38 cellular contexts compared by ENCODE assay signal in genomic region chr11:67577951-67578350, GRCh38. TPM values are rescaled to one million over a fixed set of nuclear protein-coding genes. Genes with fewer than 3 reads are reported as not detected.
"Had no signal": no experiment of that assay in that cellular context is flagged by ENCODE, and none has a peak within 500 bp of the region (broad histone marks: within the 10 kb centered on the region; RNA-seq: fewer than 3 reads in every experiment).

No MANE protein-coding gene starts in this region.

- H3K4me3 Mint-ChIP-seq: central memory CD8-positive, alpha-beta T cell; dendritic cell treated with granulocyte-macrophage colony-stimulating factor and Interleukin-4, amounts not matched to agents 40 ng/mL and 50 ng/mL, for 4 days; immature natural killer cell; naive thymus-derived CD8-positive, alpha-beta T cell; nephron progenitor cell; stimulated activated effector memory CD8-positive, alpha-beta T cell treated with anti-CD3 and anti-CD28 coated beads, Interleukin-12 subunit alpha, Interleukin-12 subunit beta, amount 100 ng/mL, for 72 hours had no signal

- H3K27me3 ChIP-seq: colonic mucosa, foreskin keratinocyte, hepatocyte, ovary, right atrium auricular region, testis, upper lobe of left lung, uterus had no signal

- H2AFZ ChIP-seq: hepatocyte had no signal

- DNase-seq: colonic mucosa; effector CD8-positive, alpha-beta T cell; foreskin keratinocyte; heart left ventricle; immature natural killer cell; islet precursor cell; kidney glomerular epithelial cell; mammary epithelial cell; mesendoderm; midbrain; naive thymus-derived CD8-positive, alpha-beta T cell; nephron progenitor cell; occipital lobe; ovary; sigmoid colon; stimulated activated CD4-positive, alpha-beta T cell treated with anti-CD3 and anti-CD28 coated beads, Interleukin-2, amount 100 ng/mL, for 24 hours; stimulated activated CD4-positive, alpha-beta T cell treated with anti-CD3 and anti-CD28 coated beads, Interleukin-4, amount 100 ng/mL, for 24 hours; stimulated activated naive CD8-positive, alpha-beta T cell treated with anti-CD3 and anti-CD28 coated beads, Interleukin-15, Interleukin-2, amounts not matched to agents 100 U/mL and 50 U/mL, for 24 hours; testis; upper lobe of left lung; uterus had no signal

- H3K4me3 ChIP-seq: colonic mucosa, esophagus muscularis mucosa, gastroesophageal sphincter, heart left ventricle, hepatocyte, ovary, prostate gland, right atrium auricular region, sigmoid colon, testis, tibial nerve, upper lobe of left lung, uterus had no signal

- H3K4me2 ChIP-seq: hepatocyte had no signal

- H3K27ac ChIP-seq: colonic mucosa, esophagus muscularis mucosa, foreskin keratinocyte, gastroesophageal sphincter, heart left ventricle, ovary, prostate gland, right atrium auricular region, sigmoid colon, testis, tibial nerve, upper lobe of left lung, uterus had no signal

- H3K9me3 ChIP-seq: colonic mucosa, esophagus muscularis mucosa, gastroesophageal sphincter, heart left ventricle, ovary, prostate gland, right atrium auricular region, sigmoid colon, testis, tibial nerve, upper lobe of left lung, uterus had no signal

- H3K27ac Mint-ChIP-seq: dendritic cell treated with granulocyte-macrophage colony-stimulating factor and Interleukin-4, amounts not matched to agents 40 ng/mL and 50 ng/mL, for 4 days; immature natural killer cell; naive thymus-derived CD8-positive, alpha-beta T cell; nephron progenitor cell; stimulated activated effector memory CD8-positive, alpha-beta T cell treated with anti-CD3 and anti-CD28 coated beads, Interleukin-12 subunit alpha, Interleukin-12 subunit beta, amount 100 ng/mL, for 72 hours had no signal

- H3K4me1 ChIP-seq: colonic mucosa, uterus had no signal

- H3K36me3 ChIP-seq: colonic mucosa, esophagus muscularis mucosa, gastroesophageal sphincter, heart left ventricle, ovary, prostate gland, right atrium auricular region, sigmoid colon, tibial nerve, upper lobe of left lung, uterus had no signal

- H3K9me3 Mint-ChIP-seq: central memory CD8-positive, alpha-beta T cell; dendritic cell treated with granulocyte-macrophage colony-stimulating factor and Interleukin-4, amounts not matched to agents 40 ng/mL and 50 ng/mL, for 4 days; immature natural killer cell; naive thymus-derived CD8-positive, alpha-beta T cell; nephron progenitor cell; stimulated activated effector memory CD8-positive, alpha-beta T cell treated with anti-CD3 and anti-CD28 coated beads, Interleukin-12 subunit alpha, Interleukin-12 subunit beta, amount 100 ng/mL, for 72 hours had no signal

- H3K36me3 Mint-ChIP-seq: immature natural killer cell; naive thymus-derived CD8-positive, alpha-beta T cell; stimulated activated effector memory CD8-positive, alpha-beta T cell treated with anti-CD3 and anti-CD28 coated beads, Interleukin-12 subunit alpha, Interleukin-12 subunit beta, amount 100 ng/mL, for 72 hours had no signal

- ATAC-seq: foreskin keratinocyte; gastroesophageal sphincter; naive thymus-derived CD8-positive, alpha-beta T cell; stimulated activated effector memory CD8-positive, alpha-beta T cell treated with anti-CD3 and anti-CD28 coated beads, Interleukin-12 subunit alpha, Interleukin-12 subunit beta, amount 100 ng/mL, for 72 hours; stimulated activated naive CD8-positive, alpha-beta T cell treated with anti-CD3 and anti-CD28 coated beads, Interleukin-15, Interleukin-2, amounts not matched to agents 100 U/mL and 50 U/mL, for 24 hours had no signal

- FAIRE-seq: endothelial cell of umbilical vein had no signal

RNA-seq across cellular contexts. Expression of gene CABP2, which starts 54.7 kb away (rescaled TPM):
- total RNA-seq: chondrocyte; colonic mucosa; endothelial cell of umbilical vein; epithelial cell of proximal tubule; esophagus muscularis mucosa; fibroblast of lung; foreskin keratinocyte; gastroesophageal sphincter; heart left ventricle; hepatocyte; left lobe of liver; lower leg skin; mammary epithelial cell; mucosa of gallbladder; naive thymus-derived CD8-positive, alpha-beta T cell; occipital lobe; ovary; prostate gland; right atrium auricular region; sigmoid colon; skeletal muscle tissue; testis; tibial nerve; upper lobe of left lung; uterus had no signal
- polyA plus RNA-seq: endothelial cell of umbilical vein; fibroblast of lung; foreskin keratinocyte; heart left ventricle; hepatocyte; immature natural killer cell; mammary epithelial cell; naive thymus-derived CD8-positive, alpha-beta T cell; ovary; sigmoid colon had no signal
